In the genomic region with DNA sequence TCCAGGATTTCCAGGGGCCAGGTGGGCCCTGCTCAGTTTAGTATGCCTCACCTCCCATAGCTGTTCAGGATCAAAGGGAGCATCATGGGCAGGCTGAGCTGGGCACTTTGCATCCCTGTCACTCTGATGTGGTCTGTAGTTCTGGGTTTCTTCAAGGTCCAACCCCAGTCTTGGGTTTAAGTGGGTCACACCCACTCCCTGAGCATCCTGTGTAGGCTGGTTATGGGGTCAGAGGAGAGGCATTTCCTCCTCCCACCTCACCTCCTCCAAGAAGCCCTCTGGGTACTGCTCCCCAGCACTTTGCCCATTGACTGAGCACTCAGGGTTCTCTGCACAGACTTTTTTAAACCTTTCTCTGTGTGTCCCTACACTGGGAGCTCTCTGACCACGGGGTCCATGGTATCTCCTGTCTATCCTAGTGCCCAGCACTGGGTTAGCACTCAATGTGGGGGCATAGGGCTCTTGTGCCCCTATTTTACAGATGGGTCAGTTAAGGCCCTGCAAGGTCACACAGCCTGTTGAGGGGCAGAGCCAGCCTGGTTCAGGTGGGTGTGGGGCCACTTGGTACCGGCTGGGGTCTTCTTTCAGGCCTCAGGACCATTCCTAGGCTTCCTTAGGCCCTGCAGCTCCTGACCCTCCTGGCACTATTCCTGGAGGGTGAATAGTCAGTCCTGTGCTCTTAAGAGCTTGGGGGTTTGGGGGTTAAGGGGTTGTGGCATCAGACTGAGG, we compare ENCODE assay signal across 9 cellular contexts. TPM values are rescaled to one million over a fixed set of nuclear protein-coding genes. Genes with fewer than 3 reads are reported as not detected.
A peak's percentile ranks its signal among the peaks of the same experiment; 100 is the strongest.
DNase-seq lines count a peak whose midpoint lies in the region; ATAC-seq, FAIRE-seq and TF ChIP-seq lines count a peak whose summit lies in the region.
"Had no signal": no experiment of that assay in that cellular context is flagged by ENCODE, and none has a peak within 500 bp of the region (broad histone marks: within the 10 kb centered on the region; RNA-seq: fewer than 3 reads in every experiment).

No MANE protein-coding gene starts in this region.

- H3K4me3 ChIP-seq in liver (ENCODE audit: low read depth in 1 of 3, low read length in 3 of 3) (no peak overlapping the region), testis (no peak overlapping the region)

- no peak for TF ChIP-seq RAD21 in liver (IDR thresholded peaks at IDR 0.05)

- whole genome bisulfite sequencing in liver: 72% methylated on average over 2 of the region's 2 CpGs
- WGBS in testis, 2 donors: 25 to 54% methylated on average over 1 to 2 of the region's 2 CpGs

- H3K27ac ChIP-seq in liver (ENCODE audit: low read depth in 1 of 2, low read length in 2 of 2) (peak overlapping the region; percentile 77 to 85), testis (peak overlapping the region; percentile 91 to 94)

- H3K36me3 Mint-ChIP-seq in activated CD4-positive, alpha-beta memory T cell treated with anti-CD3 and anti-CD28 coated beads, Interleukin-2, amount 10 ng/mL, durations not matched to agents 7 days and 5 days (ENCODE audit: low read depth): no peaks in the 10 kb centered on the region
- H3K36me3 Mint-ChIP-seq in activated CD4-positive, alpha-beta memory T cell treated with anti-CD3 and anti-CD28 coated beads for 36 hours: no peaks in the 10 kb centered on the region
- H3K36me3 Mint-ChIP-seq in T-helper 17 cell (ENCODE audit: low read depth): peaks cover 2% of the 10 kb centered on the region

- H3K4me1 ChIP-seq in liver (ENCODE audit: control insufficient read depth in 4 of 4, insufficient read depth in 4 of 4, low read length in 3 of 4): peaks cover 60 to 97% (median 92%) of the 10 kb centered on the region in 4 donors
- peaks cover 62% of the 10 kb centered on the region for H3K4me1 ChIP-seq in testis

- intact Hi-C loops in activated CD4-positive, alpha-beta memory T cell treated with anti-CD3 and anti-CD28 coated beads for 36 hours (cut with micrococcal nuclease): no loop called here
- intact Hi-C loops in testis (cut with DNase I; ENCODE audit: low total_unique reads): no loop called here

- H3K9me3 Mint-ChIP-seq in activated CD4-positive, alpha-beta memory T cell treated with anti-CD3 and anti-CD28 coated beads, Interleukin-2, amount 10 ng/mL, durations not matched to agents 7 days and 5 days: no peaks in the 10 kb centered on the region
- no peaks in the 10 kb centered on the region for H3K9me3 Mint-ChIP-seq in activated CD4-positive, alpha-beta memory T cell treated with anti-CD3 and anti-CD28 coated beads for 36 hours

- peak overlapping the region; percentile 50 for H3K4me3 Mint-ChIP-seq in activated CD4-positive, alpha-beta memory T cell treated with anti-CD3 and anti-CD28 coated beads, Interleukin-2, amount 10 ng/mL, durations not matched to agents 7 days and 5 days
- H3K4me3 Mint-ChIP-seq in activated CD4-positive, alpha-beta memory T cell treated with anti-CD3 and anti-CD28 coated beads for 36 hours: no peak overlapping the region
- no peak overlapping the region for H3K4me3 Mint-ChIP-seq in T-helper 17 cell

- no peak for TF ChIP-seq POLR2A in testis (IDR thresholded peaks at IDR 0.05)

- CTCF ChIA-PET in activated CD4-positive, alpha-beta memory T cell treated with anti-CD3 and anti-CD28 coated beads, Interleukin-2, amount 10 ng/mL, durations not matched to agents 7 days and 5 days (lab: Charles Lee): interaction anchor here (1.1 to 2.7 kb wide), 7 partner anchors 13 to 120 kb away, joined by 3 to 13 read pairs (median 4); no protein-coding TSS in a partner anchor
- CTCF ChIA-PET in activated CD4-positive, alpha-beta memory T cell treated with anti-CD3 and anti-CD28 coated beads for 36 hours (lab: Charles Lee): interaction anchor here (0.9 to 2.2 kb wide), 6 partner anchors 13 to 301 kb away, joined by 3 to 11 read pairs (median 4); no protein-coding TSS in a partner anchor

- peaks cover 7% of the 10 kb centered on the region for H3K27me3 Mint-ChIP-seq in activated CD4-positive, alpha-beta memory T cell treated with anti-CD3 and anti-CD28 coated beads, Interleukin-2, amount 10 ng/mL, durations not matched to agents 7 days and 5 days
- no peaks in the 10 kb centered on the region for H3K27me3 Mint-ChIP-seq in activated CD4-positive, alpha-beta memory T cell treated with anti-CD3 and anti-CD28 coated beads for 36 hours
- no peaks in the 10 kb centered on the region for H3K27me3 Mint-ChIP-seq in T-helper 17 cell

- POLR2A ChIA-PET in activated CD4-positive, alpha-beta memory T cell treated with anti-CD3 and anti-CD28 coated beads, Interleukin-2, amount 10 ng/mL, durations not matched to agents 7 days and 5 days (lab: Charles Lee): interaction anchor here (0.5 to 2.5 kb wide), 7 partner anchors 8 to 105 kb away, joined by 3 to 8 read pairs (median 3); partner anchors contain the start of gene CXXC5
- POLR2A ChIA-PET in activated CD4-positive, alpha-beta memory T cell treated with anti-CD3 and anti-CD28 coated beads for 36 hours (lab: Charles Lee): interaction anchor here (0.7 kb wide), 1 partner anchor 30 kb away, joined by 3 read pairs; no protein-coding TSS in a partner anchor

- H3K27ac Mint-ChIP-seq in activated CD4-positive, alpha-beta memory T cell treated with anti-CD3 and anti-CD28 coated beads, Interleukin-2, amount 10 ng/mL, durations not matched to agents 7 days and 5 days: peak overlapping the region; percentile 40
- H3K27ac Mint-ChIP-seq in activated CD4-positive, alpha-beta memory T cell treated with anti-CD3 and anti-CD28 coated beads for 36 hours: no peak overlapping the region
- H3K27ac Mint-ChIP-seq in T-helper 17 cell: peak overlapping the region; percentile 8

- peak; percentile 36 for DNase-seq in activated CD4-positive, alpha-beta memory T cell treated with anti-CD3 and anti-CD28 coated beads, Interleukin-2, amount 10 ng/mL, durations not matched to agents 7 days and 5 days
- no peak for DNase-seq in activated CD4-positive, alpha-beta memory T cell treated with anti-CD3 and anti-CD28 coated beads for 36 hours
- DNase-seq in T-helper 17 cell: no peak
- no peak for DNase-seq in testis
- no peak for DNase-seq in NCI-H524 (lab: John Stamatoyannopoulos, UW)
- DNase-seq in frontal cortex (ENCODE audit: low spot score in 2 of 2): no peak

- no peak for TF ChIP-seq CTCF in liver (IDR thresholded peaks at IDR 0.05; ENCODE audit: low read depth, low read length, missing input control)
- TF ChIP-seq CTCF in testis (IDR thresholded peaks at IDR 0.05): no peak

- H3K36me3 ChIP-seq in liver (ENCODE audit: control insufficient read depth in 4 of 4, insufficient read depth in 3 of 4, low read depth in 1 of 4, low read length in 3 of 4): no peaks in the 10 kb centered on the region
- H3K36me3 ChIP-seq in testis (ENCODE audit: low read depth, missing control alignments): no peaks in the 10 kb centered on the region

- H3K9ac ChIP-seq in liver (ENCODE audit: low read depth in 1 of 2, low read length in 2 of 2): peak overlapping the region in 1 of 2 donors; percentile 67

- peaks cover 36% of the 10 kb centered on the region for H3K4me1 Mint-ChIP-seq in activated CD4-positive, alpha-beta memory T cell treated with anti-CD3 and anti-CD28 coated beads, Interleukin-2, amount 10 ng/mL, durations not matched to agents 7 days and 5 days
- peaks cover 22% of the 10 kb centered on the region for H3K4me1 Mint-ChIP-seq in activated CD4-positive, alpha-beta memory T cell treated with anti-CD3 and anti-CD28 coated beads for 36 hours (ENCODE audit: low read depth)
- peaks cover 26% of the 10 kb centered on the region for H3K4me1 Mint-ChIP-seq in T-helper 17 cell

- ATAC-seq in T-helper 17 cell (peak; percentile 8), GM18498 (IDR thresholded peaks at IDR 0.05; ENCODE audit: unreplicated experiment) (no peak)

- H3K27me3 ChIP-seq in liver (ENCODE audit: control insufficient read depth in 4 of 4, insufficient read depth in 4 of 4, low read length in 3 of 4) (no peaks in the 10 kb centered on the region), testis (no peaks in the 10 kb centered on the region)

- FAIRE-seq in frontal cortex (lab: Jason Lieb, UNC): no peak
- FAIRE-seq: A204.1 had no signal

- H3K9me3 ChIP-seq in T-helper 17 cell (ENCODE audit: control insufficient read depth, low read length, poor library complexity, severe bottlenecking): no peaks in the 10 kb centered on the region
- no peaks in the 10 kb centered on the region for H3K9me3 ChIP-seq in liver (ENCODE audit: control insufficient read depth in 4 of 4, low read length in 3 of 4)
- H3K9me3 ChIP-seq in testis: no peaks in the 10 kb centered on the region

TF ChIP-seq in liver, 16 proteins besides CTCF, POLR2A, EP300 and RAD21:
- no peak for TF ChIP-seq FOXA2 (IDR thresholded peaks at IDR 0.05)
- no peak for TF ChIP-seq NR2F2 (IDR thresholded peaks at IDR 0.05)
- TF ChIP-seq FOXA1 (IDR thresholded peaks at IDR 0.05): no peak
- no peak for TF ChIP-seq EGR1 (IDR thresholded peaks at IDR 0.05; ENCODE audit: low read depth in 2 of 2)

RNA-seq across cellular contexts. Expression of gene CXXC5, which starts 19.0 kb away (rescaled TPM):
- total RNA-seq in activated CD4-positive, alpha-beta memory T cell treated with anti-CD3 and anti-CD28 coated beads, Interleukin-2, amount 10 ng/mL, durations not matched to agents 7 days and 5 days: 1 to 10 TPM; 1.4 to 1.7 TPM
- 1 to 10 TPM in 1 of 2 experiments, under 1 TPM in 1; 0.82 to 1.0 TPM for total RNA-seq in activated CD4-positive, alpha-beta memory T cell treated with anti-CD3 and anti-CD28 coated beads for 36 hours
- 1 to 10 TPM; 3.2 to 4.3 TPM for total RNA-seq in T-helper 17 cell
- 10 to 100 TPM; 59.1 to 78.6 TPM for total RNA-seq in liver
- polyA plus RNA-seq in liver: 10 to 100 TPM; 40.6 to 70.0 TPM
- total RNA-seq in testis: 10 to 100 TPM; 71.1 to 78.3 TPM
- polyA plus RNA-seq in testis (ENCODE audit: insufficient read depth, low read depth, low replicate concordance): 94.7 TPM
- 38.7 TPM for total RNA-seq in frontal cortex
